9 cellular contexts compared by ENCODE assay signal in the genomic region with DNA sequence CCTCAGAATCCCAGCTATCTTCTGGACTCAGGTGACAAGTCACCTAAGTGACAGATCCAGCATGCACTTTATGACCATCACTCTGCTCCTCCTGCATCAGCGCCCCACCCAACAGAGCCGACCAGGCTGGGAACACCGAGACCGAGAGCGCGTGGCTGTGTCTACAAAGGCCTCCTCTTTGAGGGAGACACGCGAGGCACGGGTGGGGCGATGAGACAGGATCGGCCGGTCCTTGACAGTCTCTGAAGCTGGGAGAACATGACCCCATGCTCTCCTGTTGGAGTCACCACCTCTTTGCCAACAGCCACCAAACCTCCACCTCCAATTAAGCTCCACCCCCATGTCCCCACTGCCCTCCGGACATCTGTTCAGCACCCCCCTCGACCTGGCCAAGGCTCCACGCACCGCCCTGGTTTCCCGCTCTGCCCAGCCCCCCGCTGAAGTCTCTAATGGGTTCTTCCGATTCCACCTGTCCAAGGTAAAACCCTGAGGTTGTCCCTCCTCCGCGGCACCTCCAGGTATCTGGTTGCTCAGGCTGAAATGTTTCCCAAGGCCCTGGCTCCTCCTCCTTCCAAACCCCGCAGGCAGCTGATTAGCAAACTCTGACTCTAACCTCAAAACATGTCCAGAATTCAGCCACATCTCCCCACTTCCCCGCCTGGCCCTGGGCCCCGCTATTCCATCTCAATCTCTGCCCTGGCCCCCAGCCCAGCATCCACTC. TPM values are rescaled to one million over a fixed set of nuclear protein-coding genes. Genes with fewer than 3 reads are reported as not detected.
A peak's percentile ranks its signal among the peaks of the same experiment; 100 is the strongest.
DNase-seq lines count a peak whose midpoint lies in the region; ATAC-seq and TF ChIP-seq lines count a peak whose summit lies in the region.
"Had no signal": no experiment of that assay in that cellular context is flagged by ENCODE, and none has a peak within 500 bp of the region (broad histone marks: within the 10 kb centered on the region; RNA-seq: fewer than 3 reads in every experiment).

No MANE protein-coding gene starts in this region.

- H3F3A ChIP-seq in MM.1S (ENCODE audit: insufficient read depth, low read length) = no peaks in the 10 kb centered on the region

- peaks cover 3% of the 10 kb centered on the region for H3K79me1 ChIP-seq in neuronal stem cell (ENCODE audit: low read depth, low read length)

- no peaks in the 10 kb centered on the region for H3K9me2 ChIP-seq in MM.1S (replicated peaks; ENCODE audit: insufficient read depth, low read length)

- H4K91ac ChIP-seq in neuronal stem cell (ENCODE audit: low read depth, low read length, poor library complexity) = no peak overlapping the region

- no peak overlapping the region for H3K14ac ChIP-seq in neuronal stem cell (ENCODE audit: low read length)

- peak overlapping the region; percentile 25 for H2AK5ac ChIP-seq in neuronal stem cell (ENCODE audit: low read depth, low read length)

- peak overlapping the region; percentile 81 for H3K23ac ChIP-seq in neuronal stem cell (ENCODE audit: low read depth, low read length, poor library complexity)

- H3K36me3 ChIP-seq in neuronal stem cell (replicated peaks in 1 of 2; ENCODE audit: control insufficient read depth in 2 of 2, insufficient read depth in 2 of 2, low read length in 2 of 2) (peaks cover 14 to 44% of the 10 kb centered on the region in 2 donors), MM.1S (replicated peaks; ENCODE audit: insufficient read depth, low read length) (no peaks in the 10 kb centered on the region)

- H4K20me1 ChIP-seq in MM.1S (ENCODE audit: insufficient read depth, low read length) = no peaks in the 10 kb centered on the region

- no peaks in the 10 kb centered on the region for H3K79me2 ChIP-seq in MM.1S (ENCODE audit: low read length)

- H3K27ac ChIP-seq in neuronal stem cell (replicated peaks; ENCODE audit: low read length) (no peak overlapping the region), MM.1S (ENCODE audit: low read length) (no peak overlapping the region)

- H3K4ac ChIP-seq in neuronal stem cell (ENCODE audit: low read length) = no peak overlapping the region

- peak overlapping the region in 1 of 2 donors; percentile 32 for H3K4me3 ChIP-seq in neuronal stem cell (ENCODE audit: low read length in 2 of 2)
- no peak overlapping the region for H3K4me3 ChIP-seq in MM.1S (ENCODE audit: low read length)

- TF ChIP-seq CTCF in MM.1S (IDR thresholded peaks at IDR 0.05; ENCODE audit: low read length) = no peak

- H2AFZ ChIP-seq in neuronal stem cell (ENCODE audit: low read length) = no peak overlapping the region
- no peak overlapping the region for H2AFZ ChIP-seq in MM.1S (ENCODE audit: low read length)

- no peak overlapping the region for H3K9ac ChIP-seq in neuronal stem cell (ENCODE audit: low read depth, low read length, poor library complexity)
- H3K9ac ChIP-seq in MM.1S (ENCODE audit: low read length) = no peak overlapping the region

- H3K4me1 ChIP-seq in neuronal stem cell (ENCODE audit: control insufficient read depth in 2 of 2, insufficient read depth in 1 of 2, low read depth in 1 of 2, low read length in 2 of 2) (peaks cover 0 to 9% of the 10 kb centered on the region in 2 donors), MM.1S (ENCODE audit: low read length) (no peaks in the 10 kb centered on the region)

- ATAC-seq in T-helper 17 cell (no peak), HG03196 (IDR thresholded peaks at IDR 0.05; ENCODE audit: unreplicated experiment) (no peak)

- no peak overlapping the region for H4K8ac ChIP-seq in neuronal stem cell (ENCODE audit: low read depth, low read length)

- H3K27me3 Mint-ChIP-seq in T-helper 17 cell = no peaks in the 10 kb centered on the region

- H3K4me1 Mint-ChIP-seq in T-helper 17 cell = peaks cover 11% of the 10 kb centered on the region

- H3K4me2 ChIP-seq in neuronal stem cell (ENCODE audit: insufficient read depth, low read length, poor library complexity, severe bottlenecking) (no peak overlapping the region), MM.1S (ENCODE audit: low read depth, low read length) (no peak overlapping the region)

- H3K4me3 Mint-ChIP-seq in T-helper 17 cell = peak overlapping the region; percentile 33

- H3K18ac ChIP-seq in neuronal stem cell (ENCODE audit: low read length) = peak overlapping the region; percentile 2

- H3K27ac Mint-ChIP-seq in T-helper 17 cell = no peak overlapping the region

- no peaks in the 10 kb centered on the region for H3K9me3 ChIP-seq in T-helper 17 cell (ENCODE audit: control insufficient read depth, low read length, poor library complexity, severe bottlenecking)
- peaks cover 0 to 6% of the 10 kb centered on the region in 2 donors for H3K9me3 ChIP-seq in neuronal stem cell (replicated peaks in 1 of 2; ENCODE audit: control insufficient read depth in 2 of 2, insufficient read depth in 1 of 2, low read depth in 1 of 2, low read length in 2 of 2)
- H3K9me3 ChIP-seq in MM.1S (replicated peaks; ENCODE audit: insufficient read depth, low read length) = no peaks in the 10 kb centered on the region

- H2BK15ac ChIP-seq in neuronal stem cell (ENCODE audit: low read length) = no peak overlapping the region

- H2BK5ac ChIP-seq in neuronal stem cell (ENCODE audit: low read length) = peak overlapping the region; percentile 66

- H2BK12ac ChIP-seq in neuronal stem cell (ENCODE audit: low read length) = no peak overlapping the region

- peaks cover 6% of the 10 kb centered on the region for H3K36me3 Mint-ChIP-seq in T-helper 17 cell (ENCODE audit: low read depth)

- H3K27me3 ChIP-seq in neuronal stem cell (ENCODE audit: control insufficient read depth in 3 of 3, insufficient read depth in 3 of 3, low read depth in 1 of 3, low read length in 3 of 3) = no peaks in the 10 kb centered on the region
- no peaks in the 10 kb centered on the region for H3K27me3 ChIP-seq in MM.1S (replicated peaks; ENCODE audit: insufficient read depth, low read length)

- H2BK120ac ChIP-seq in neuronal stem cell (ENCODE audit: low read depth, low read length) = no peak overlapping the region

- DNase-seq in EL = peak; percentile 88
- no peak for DNase-seq in T-helper 17 cell
- peak; percentile 51 for DNase-seq in fibroblast of gingiva (ENCODE audit: low read depth)
- DNase-seq in neuronal stem cell (ENCODE audit: low spot score) = no peak
- no peak for DNase-seq in stimulated activated CD4-positive, alpha-beta T cell treated with anti-CD3 and anti-CD28 coated beads, Interleukin-2, amount 100 ng/mL, for 48 hours
- no peak for DNase-seq in NCI-H774 (lab: John Stamatoyannopoulos, UW)
- DNase-seq in MM.1S = no peak
- DNase-seq: NCI-H510A had no signal

- WGBS in neuronal stem cell (ENCODE audit: extremely low coverage in 2 of 2, insufficient read length in 2 of 2, insufficient replicate concordance in 1 of 2), 2 donors = no CpG with 5 or more reads among the region's 24 CpGs

RNA-seq across cellular contexts. Expression of gene HSP90AA1, which starts 31.5 kb away (rescaled TPM):
- total RNA-seq in T-helper 17 cell = 100 to 1,000 TPM; 514 to 570 TPM
- 653 TPM for polyA plus RNA-seq in neuronal stem cell (2013, experiment 1 of 2)
- polyA plus RNA-seq in neuronal stem cell (2013, experiment 2 of 2) = 672 TPM

Comparison
In these comparisons a context has a peak if more than half of its experiments do, and no peak if none do; other contexts are left out.
1. DNase-seq: peak in EL (single experiment) and fibroblast of gingiva (single experiment); none in T-helper 17 cell (0 of 3), neuronal stem cell (single experiment), stimulated activated CD4-positive, alpha-beta T cell treated with anti-CD3 and anti-CD28 coated beads, Interleukin-2, amount 100 ng/mL, for 48 hours (0 of 2), NCI-H774 (single experiment) and MM.1S (single experiment).